In the genomic region with DNA sequence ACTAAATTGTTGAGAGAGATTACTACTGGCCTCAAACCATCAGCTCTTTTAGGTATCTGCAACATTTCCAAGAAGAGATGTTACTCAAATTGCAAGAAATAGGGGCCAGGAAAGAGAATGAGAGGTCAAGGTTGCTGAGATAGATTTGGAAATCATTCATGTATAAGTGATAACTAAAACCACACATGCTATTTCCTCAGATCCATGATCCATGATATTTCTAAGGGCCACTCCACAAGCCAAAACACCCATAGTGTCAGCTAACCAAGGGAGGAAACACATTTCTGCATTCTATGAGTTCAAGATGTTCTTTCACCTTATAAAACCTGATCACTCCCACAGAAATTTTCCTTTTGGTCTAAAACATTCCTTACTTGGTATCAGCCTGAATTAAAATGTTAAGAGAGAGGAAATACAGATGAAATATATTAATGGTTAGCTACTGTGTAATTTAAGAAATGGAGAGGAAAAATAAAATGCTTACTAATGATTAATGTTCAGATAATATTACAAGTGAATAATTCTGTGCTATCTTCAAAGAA, we compare ENCODE assay signal across 22 cellular contexts.
"Had no signal": no experiment of that assay in that cellular context is flagged by ENCODE, and none has a peak within 500 bp of the region (broad histone marks: within the 10 kb centered on the region; RNA-seq: fewer than 3 reads in every experiment).

No MANE protein-coding gene starts in this region.

- H3K27ac Mint-ChIP-seq: activated naive CD4-positive, alpha-beta T cell treated with anti-CD3 and anti-CD28 coated beads, Interleukin-2, amount 50 U/mL, for 24 hours; endodermal cell; neural progenitor cell had no signal

- H3K27me3 ChIP-seq: esophagus squamous epithelium, neural progenitor cell, testis, uterus had no signal

- H3K27me3 Mint-ChIP-seq: activated naive CD4-positive, alpha-beta T cell treated with anti-CD3 and anti-CD28 coated beads, Interleukin-2, amount 50 U/mL, for 24 hours; naive thymus-derived CD4-positive, alpha-beta T cell; progenitor cell of endocrine pancreas had no signal

- H3K4me2 ChIP-seq: neural progenitor cell had no signal

- H3K4me3 ChIP-seq: coronary artery, esophagus squamous epithelium, lower lobe of right lung, neural progenitor cell, testis, uterus had no signal

- ATAC-seq: left lobe of liver; lower lobe of right lung; naive thymus-derived CD4-positive, alpha-beta T cell had no signal

- H3K36me3 ChIP-seq: esophagus squamous epithelium, lower lobe of right lung, neural progenitor cell, uterus, WERI-Rb-1 had no signal

- H3K36me3 Mint-ChIP-seq: neural progenitor cell had no signal

- H3K27ac ChIP-seq: coronary artery, esophagus squamous epithelium, lower lobe of right lung, neural progenitor cell, testis, uterus, WERI-Rb-1 had no signal

- H3K9me3 Mint-ChIP-seq: activated naive CD4-positive, alpha-beta T cell treated with anti-CD3 and anti-CD28 coated beads, Interleukin-2, amount 50 U/mL, for 24 hours; endodermal cell; naive thymus-derived CD4-positive, alpha-beta T cell; neural progenitor cell had no signal

- FAIRE-seq: bronchial epithelial cell, TTC549 had no signal

- H3K4me3 Mint-ChIP-seq: activated naive CD4-positive, alpha-beta T cell treated with anti-CD3 and anti-CD28 coated beads, Interleukin-2, amount 50 U/mL, for 24 hours; endodermal cell; naive thymus-derived CD4-positive, alpha-beta T cell; neural progenitor cell had no signal

- H3K9me3 ChIP-seq: esophagus squamous epithelium, lower lobe of right lung, testis, uterus had no signal

- DNase-seq: activated CD4-positive, alpha-beta T cell treated with anti-CD3 and anti-CD28 coated beads, Interleukin-2, amount 50 U/mL, for 1 hour; activated CD4-positive, CD25-positive, alpha-beta regulatory T cell treated with anti-CD3 and anti-CD28 coated beads, Interleukin-2, amount 50 U/mL, for 72 hours; activated gamma-delta T cell treated with Interleukin-2 at 50 U/mL for 16 hours; activated T-cell treated with anti-CD3 and anti-CD28 coated beads, Interleukin-2, amount 50 U/mL, for 1 hour; endodermal cell; esophagus squamous epithelium; lower lobe of right lung; naive thymus-derived CD4-positive, alpha-beta T cell; stimulated activated CD4-positive, alpha-beta T cell treated with anti-CD3 and anti-CD28 coated beads, Interleukin-2, amount 100 ng/mL, for 48 hours; stimulated activated CD8-positive, alpha-beta memory T cell treated with anti-CD3 and anti-CD28 coated beads, Interleukin-4, amount 100 ng/mL, for 48 hours; stimulated activated naive CD4-positive, alpha-beta T cell; testis; trophoblast cell; uterus; WERI-Rb-1 had no signal

- H3K4me1 ChIP-seq: esophagus squamous epithelium, neural progenitor cell, testis had no signal

- H3K4me1 Mint-ChIP-seq: neural progenitor cell had no signal

- H2AFZ ChIP-seq: neural progenitor cell had no signal
